ENCODE assay signal across 18 cellular contexts in the genomic region with DNA sequence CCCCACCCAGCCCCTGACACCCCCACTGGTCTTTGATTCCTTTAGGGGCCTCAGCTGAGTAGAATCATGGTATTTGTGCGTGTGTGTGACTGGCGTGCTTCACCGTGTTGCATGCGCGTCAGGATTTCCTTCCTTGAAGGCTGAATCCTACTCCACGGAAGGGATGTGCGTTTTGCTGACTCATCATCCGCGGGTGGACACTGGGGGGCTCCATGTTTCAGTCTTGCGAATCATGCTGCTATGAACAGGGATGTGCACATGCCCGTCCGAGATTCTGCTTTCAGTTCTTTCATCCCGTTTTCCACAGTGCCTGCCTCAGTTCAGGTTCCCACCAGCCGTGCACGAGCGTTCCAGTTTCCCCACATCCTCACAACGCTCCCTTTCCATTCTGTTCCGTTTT. TPM values are rescaled to one million over a fixed set of nuclear protein-coding genes. Genes with fewer than 3 reads are reported as not detected.
A peak's percentile ranks its signal among the peaks of the same experiment; 100 is the strongest.
DNase-seq lines count a peak whose midpoint lies in the region; ATAC-seq, FAIRE-seq and TF ChIP-seq lines count a peak whose summit lies in the region.
"Had no signal": no experiment of that assay in that cellular context is flagged by ENCODE, and none has a peak within 500 bp of the region (broad histone marks: within the 10 kb centered on the region; RNA-seq: fewer than 3 reads in every experiment).

No MANE protein-coding gene starts in this region.

- peaks cover 0 to 13% (median 5%) of the 10 kb centered on the region in 11 experiments; a peak in 13 of 22 replicates for H3K27me3 ChIP-seq in BLaER1 treated with 17β-estradiol and CSF1 and Interleukin-3, amounts not matched to agents 10 nM and 100 nM
- H3K27me3 ChIP-seq: SJCRH30 had no signal

- H3K27ac ChIP-seq in BLaER1 treated with 17β-estradiol and CSF1 and Interleukin-3, amounts not matched to agents 10 nM and 100 nM: no peak overlapping the region
- no peak overlapping the region for H3K27ac ChIP-seq in kidney (ENCODE audit: low read depth in 2 of 2, low read length in 2 of 2)
- H3K27ac ChIP-seq: GM23248, SJCRH30 had no signal

- H3K9ac ChIP-seq in BLaER1 treated with 17β-estradiol and CSF1 and Interleukin-3, amounts not matched to agents 10 nM and 100 nM: no peak overlapping the region
- H3K9ac ChIP-seq in kidney (ENCODE audit: low read length in 2 of 2): no peak overlapping the region
- H3K9ac ChIP-seq: GM23248 had no signal

- H3K36me3 ChIP-seq in BLaER1 treated with 17β-estradiol and CSF1 and Interleukin-3, amounts not matched to agents 10 nM and 100 nM: no peaks in the 10 kb centered on the region
- no peaks in the 10 kb centered on the region for H3K36me3 ChIP-seq in kidney (ENCODE audit: control insufficient read depth in 1 of 2, insufficient read depth in 2 of 2, low read length in 2 of 2)
- H3K36me3 ChIP-seq: HAP-1, SJCRH30 had no signal

- H3K4me2 ChIP-seq in BLaER1 treated with 17β-estradiol and CSF1 and Interleukin-3, amounts not matched to agents 10 nM and 100 nM: peak overlapping the region in 8 of 11 experiments; percentile 1 to 84 (median 78); a peak in 14 of 22 replicates

- no peak overlapping the region for H3K4me3 ChIP-seq in BLaER1 treated with 17β-estradiol and CSF1 and Interleukin-3, amounts not matched to agents 10 nM and 100 nM
- H3K4me3 ChIP-seq in kidney (ENCODE audit: low read length in 2 of 2): no peak overlapping the region
- H3K4me3 ChIP-seq: GM23248, HAP-1, SJCRH30 had no signal

- DNase-seq in cerebellar cortex (ENCODE audit: low spot score) (peak; percentile 17), midbrain (lab: John Stamatoyannopoulos, UW) (peak; percentile 40), superior temporal gyrus (ENCODE audit: extremely low spot score) (peak; percentile 46), SW 1271 (lab: John Stamatoyannopoulos, UW) (no peak), kidney (no peak)
- DNase-seq: ACHN, EL, GM23248, NCI-H1105, NCI-H2029 treated with DMSO at 0.1 percent for 48 hours, NCI-H2171 treated with DMSO at 0.1 percent for 48 hours, NCI-H524 treated with DMSO at 0.1 percent for 48 hours, NCI-H82, SJCRH30 had no signal

- H3K4me1 ChIP-seq in BLaER1 treated with 17β-estradiol and CSF1 and Interleukin-3, amounts not matched to agents 10 nM and 100 nM: peaks cover 7 to 46% (median 32%) of the 10 kb centered on the region in 10 experiments; a peak in 19 of 20 replicates
- no peaks in the 10 kb centered on the region for H3K4me1 ChIP-seq in kidney (ENCODE audit: control insufficient read depth in 1 of 2, insufficient read depth in 1 of 2, low read depth in 1 of 2, low read length in 2 of 2)
- H3K4me1 ChIP-seq: HAP-1, SJCRH30 had no signal

- H3K9me3 ChIP-seq in BLaER1 treated with 17β-estradiol and CSF1 and Interleukin-3, amounts not matched to agents 10 nM and 100 nM (replicated peaks in 1 of 11): no peaks in the 10 kb centered on the region
- no peaks in the 10 kb centered on the region for H3K9me3 ChIP-seq in kidney (ENCODE audit: control insufficient read depth in 1 of 2, low read length in 2 of 2)
- H3K9me3 ChIP-seq: HAP-1, SJCRH30 had no signal

- FAIRE-seq in kidney (lab: Jason Lieb, UNC): no peak

- intact Hi-C loops in kidney (cut with DNase I): no loop called here

- no peak for ATAC-seq in GM21786 (IDR thresholded peaks at IDR 0.05; ENCODE audit: unreplicated experiment)
- ATAC-seq: Panc1 had no signal

- TF ChIP-seq CTCF in kidney (IDR thresholded peaks at IDR 0.05; ENCODE audit: borderline replicate concordance, extremely low read depth, insufficient read depth): no peak

- peaks cover 0 to 2% (median 0%) of the 10 kb centered on the region in 11 experiments; a peak in 2 of 22 replicates for H4K20me1 ChIP-seq in BLaER1 treated with 17β-estradiol and CSF1 and Interleukin-3, amounts not matched to agents 10 nM and 100 nM

RNA-seq across cellular contexts. Expression of gene JAKMIP3, which starts 20.9 kb away (rescaled TPM):
- total RNA-seq in kidney: 0.16 TPM
- polyA plus RNA-seq in kidney (ENCODE audit: insufficient read depth, low read depth, low replicate concordance): 0.13 TPM
- total RNA-seq: GM23248, SJCRH30 had no signal

Comparison
In these comparisons a context has a peak if more than half of its experiments do, and no peak if none do; other contexts are left out.
1. DNase-seq: peak in cerebellar cortex (single experiment), midbrain (single experiment) and superior temporal gyrus (single experiment); none in SW 1271 (0 of 2) and kidney (single experiment).